Comparison of ENCODE assay signal across 29 cellular contexts in genomic region chr18:27854631-27855030, GRCh38.
"Had no signal": no experiment of that assay in that cellular context is flagged by ENCODE, and none has a peak within 500 bp of the region (broad histone marks: within the 10 kb centered on the region; RNA-seq: fewer than 3 reads in every experiment).

No MANE protein-coding gene starts in this region.

- H3K36me3 ChIP-seq: brain microvascular endothelial cell, WERI-Rb-1 had no signal

- H3K4me3 Mint-ChIP-seq: activated B cell treated with CpG ODN at 0.5 μM for 24 hours; activated CD8-positive, alpha-beta T cell treated with anti-CD3 and anti-CD28 coated beads for 36 hours; activated naive CD8-positive, alpha-beta T cell; activated T-cell treated with anti-CD3 and anti-CD28 coated beads, Interleukin-2, amount 50 U/mL, for 4 hours; activated T-helper 17 cell treated with anti-CD3 and anti-CD28 coated beads, Interleukin-2, amount 50 U/mL, for 72 hours; central memory CD8-positive, alpha-beta T cell; dendritic cell treated with granulocyte-macrophage colony-stimulating factor and Interleukin-4, amounts not matched to agents 40 ng/mL and 50 ng/mL, for 4 days; endodermal cell; T-helper 2 cell treated with Interferon-gamma antibody and Interleukin-4, amounts not matched to agents 5 μg/mL and 100 μg/mL, for 36 hours had no signal

- ATAC-seq: activated CD4-positive, CD25-positive, alpha-beta regulatory T cell treated with anti-CD3 and anti-CD28 coated beads, Interleukin-2, amount 50 U/mL, for 24 hours; activated T-cell treated with anti-CD3 and anti-CD28 coated beads, Interleukin-2, amount 50 U/mL, for 4 hours; esophagus mucosa had no signal

- H3K27ac ChIP-seq: brain microvascular endothelial cell, coronary artery, dorsolateral prefrontal cortex, WERI-Rb-1 had no signal

- H3K27ac Mint-ChIP-seq: activated B cell treated with CpG ODN at 0.5 μM for 24 hours; activated CD8-positive, alpha-beta T cell treated with anti-CD3 and anti-CD28 coated beads for 36 hours; activated naive CD8-positive, alpha-beta T cell; activated T-helper 17 cell treated with anti-CD3 and anti-CD28 coated beads, Interleukin-2, amount 50 U/mL, for 72 hours; dendritic cell treated with granulocyte-macrophage colony-stimulating factor and Interleukin-4, amounts not matched to agents 40 ng/mL and 50 ng/mL, for 4 days; endodermal cell; T-helper 2 cell treated with Interferon-gamma antibody and Interleukin-4, amounts not matched to agents 5 μg/mL and 100 μg/mL, for 36 hours had no signal

- H3K27me3 Mint-ChIP-seq: activated B cell treated with CpG ODN at 0.5 μM for 24 hours; activated CD8-positive, alpha-beta T cell treated with anti-CD3 and anti-CD28 coated beads for 36 hours; activated naive CD8-positive, alpha-beta T cell; activated T-helper 17 cell treated with anti-CD3 and anti-CD28 coated beads, Interleukin-2, amount 50 U/mL, for 72 hours; central memory CD8-positive, alpha-beta T cell; dendritic cell treated with granulocyte-macrophage colony-stimulating factor and Interleukin-4, amounts not matched to agents 40 ng/mL and 50 ng/mL, for 4 days had no signal

- H3K27me3 ChIP-seq: brain microvascular endothelial cell, dorsolateral prefrontal cortex had no signal

- DNase-seq: activated B cell treated with CpG ODN at 0.5 μM for 24 hours; activated CD4-positive, alpha-beta T cell treated with anti-CD3 and anti-CD28 coated beads for 48 hours; activated CD4-positive, alpha-beta T cell treated with anti-CD3 and anti-CD28 coated beads, Interleukin-2, amount 50 U/mL, for 1 hour; activated CD4-positive, alpha-beta T cell treated with anti-CD3 and anti-CD28 coated beads, Interleukin-2, amount 50 U/mL, for 48 hours; activated CD8-positive, alpha-beta memory T cell treated with anti-CD3 and anti-CD28 coated beads for 24 hours; activated CD8-positive, alpha-beta T cell treated with anti-CD3 and anti-CD28 coated beads for 36 hours; activated effector memory CD4-positive, alpha-beta T cell treated with Interleukin-2 at 50 U/mL for 16 hours; activated gamma-delta T cell treated with Interleukin-2 at 50 U/mL for 16 hours; activated naive CD4-positive, alpha-beta T cell treated with anti-CD3 and anti-CD28 coated beads, Interleukin-2, amount 50 U/mL, for 16 hours; activated naive CD4-positive, alpha-beta T cell treated with Interleukin-2 at 50 U/mL for 16 hours; activated T-cell treated with anti-CD3 and anti-CD28 coated beads, Interleukin-2, amount 50 U/mL, for 4 hours; amniotic stem cell; anterior cingulate cortex; brain microvascular endothelial cell; dorsolateral prefrontal cortex; effector memory CD4-positive, alpha-beta T cell; endodermal cell; foreskin fibroblast; head of caudate nucleus; T1000; WERI-Rb-1 had no signal

- H3K4me1 Mint-ChIP-seq: activated B cell treated with CpG ODN at 0.5 μM for 24 hours; activated T-helper 17 cell treated with anti-CD3 and anti-CD28 coated beads, Interleukin-2, amount 50 U/mL, for 72 hours; central memory CD8-positive, alpha-beta T cell had no signal

- H3K4me3 ChIP-seq: coronary artery, dorsolateral prefrontal cortex had no signal

- H3K36me3 Mint-ChIP-seq: activated naive CD8-positive, alpha-beta T cell had no signal
